ENCODE assay signal across 8 cellular contexts in the genomic region with DNA sequence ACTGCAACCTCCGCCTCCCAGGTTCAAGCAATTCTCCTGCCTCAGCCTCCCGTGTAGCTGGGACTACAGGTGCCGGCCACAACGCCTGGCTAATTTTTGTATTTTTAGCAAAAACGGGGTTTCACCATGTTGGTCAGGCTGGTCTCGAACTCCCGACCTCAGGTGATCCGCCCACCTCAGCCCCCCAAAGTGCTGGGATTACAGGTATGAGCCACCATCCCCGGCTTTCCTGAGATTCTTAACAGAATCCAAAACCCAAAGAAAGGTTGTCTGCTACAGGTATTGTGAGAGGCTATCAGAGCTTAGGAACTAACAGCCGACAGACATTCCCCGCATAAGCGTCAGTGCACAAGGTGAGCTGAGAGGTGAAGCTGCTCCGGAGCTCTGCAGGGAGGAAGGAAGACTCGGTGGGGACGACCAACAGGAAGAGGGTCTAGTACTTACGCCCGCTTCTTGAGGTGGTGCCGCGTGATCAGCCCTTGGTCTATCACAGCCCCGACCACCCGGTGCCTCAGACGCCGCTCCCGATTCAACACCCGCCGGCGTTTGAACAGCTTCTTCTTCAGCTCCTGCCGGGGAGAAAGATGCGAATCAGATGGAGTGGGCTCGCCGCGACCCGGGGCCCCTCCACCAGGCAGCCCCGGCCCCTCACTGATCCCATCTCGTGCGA. TPM values are rescaled to one million over a fixed set of nuclear protein-coding genes. Genes with fewer than 3 reads are reported as not detected.
A peak's percentile ranks its signal among the peaks of the same experiment; 100 is the strongest.
DNase-seq lines count a peak whose midpoint lies in the region; ATAC-seq lines count a peak whose summit lies in the region.

No MANE protein-coding gene starts in this region.

- peaks cover 40% of the 10 kb centered on the region for H3K4me1 Mint-ChIP-seq in activated naive CD8-positive, alpha-beta T cell treated with anti-CD3 and anti-CD28 coated beads for 36 hours

- peak; percentile 1 for ATAC-seq in GM19372 (IDR thresholded peaks at IDR 0.05; ENCODE audit: low read depth, unreplicated experiment)
- ATAC-seq in HG03457 (IDR thresholded peaks at IDR 0.05; ENCODE audit: unreplicated experiment) = peak; percentile 28
- peak; percentile 36 for ATAC-seq in left ventricle myocardium superior
- peak; percentile 34 for ATAC-seq in sciatic nerve

- H3K9me3 Mint-ChIP-seq in activated naive CD8-positive, alpha-beta T cell treated with anti-CD3 and anti-CD28 coated beads for 36 hours = no peaks in the 10 kb centered on the region

- intact Hi-C loops in left ventricle myocardium superior (cut with micrococcal nuclease) (no loop called here), sciatic nerve (cut with DNase I) (loop anchor here (5.0 kb wide), 1 partner anchor 1747 kb away; no protein-coding TSS in a partner anchor)

- peak overlapping the region; percentile 93 for H3K4me3 Mint-ChIP-seq in activated naive CD8-positive, alpha-beta T cell treated with anti-CD3 and anti-CD28 coated beads for 36 hours

- DNase-seq in COR-L47 (lab: John Stamatoyannopoulos, UW) = peak; percentile 57
- DNase-seq in NOMO-1 treated with DMSO at 0.1 percent for 48 hours (lab: John Stamatoyannopoulos, UW; ENCODE audit: unreplicated experiment) = peak; percentile 77
- DNase-seq in activated naive CD8-positive, alpha-beta T cell treated with anti-CD3 and anti-CD28 coated beads for 36 hours = peak; percentile 69
- DNase-seq in left ventricle myocardium superior = no peak
- peak; percentile 69 for DNase-seq in sciatic nerve (ENCODE audit: low spot score)
- DNase-seq in superior temporal gyrus (ENCODE audit: extremely low spot score) = no peak

- peak overlapping the region; percentile 95 for H3K27ac Mint-ChIP-seq in activated naive CD8-positive, alpha-beta T cell treated with anti-CD3 and anti-CD28 coated beads for 36 hours

- H3K36me3 Mint-ChIP-seq in activated naive CD8-positive, alpha-beta T cell treated with anti-CD3 and anti-CD28 coated beads for 36 hours = peaks cover 62% of the 10 kb centered on the region

- no peaks in the 10 kb centered on the region for H3K27me3 Mint-ChIP-seq in activated naive CD8-positive, alpha-beta T cell treated with anti-CD3 and anti-CD28 coated beads for 36 hours

RNA-seq across cellular contexts. Expression of gene C11orf98, which starts 0.5 kb away (rescaled TPM):
- total RNA-seq in activated naive CD8-positive, alpha-beta T cell treated with anti-CD3 and anti-CD28 coated beads for 36 hours = 100 to 1,000 TPM; 147 to 159 TPM
- total RNA-seq in left ventricle myocardium superior (27.1 TPM), sciatic nerve (25.1 TPM)

RNA-seq across cellular contexts. Expression of gene CSKMT, which starts 0.6 kb away (rescaled TPM):
- total RNA-seq in activated naive CD8-positive, alpha-beta T cell treated with anti-CD3 and anti-CD28 coated beads for 36 hours = 10 to 100 TPM; 28.7 to 39.7 TPM
- total RNA-seq in left ventricle myocardium superior (3.1 TPM), sciatic nerve (7.1 TPM)

RNA-seq across cellular contexts. Expression of gene UQCC3, which starts 6.9 kb away (rescaled TPM):
- 1 to 10 TPM; 5.0 to 5.7 TPM for total RNA-seq in activated naive CD8-positive, alpha-beta T cell treated with anti-CD3 and anti-CD28 coated beads for 36 hours
- total RNA-seq in left ventricle myocardium superior (7.7 TPM), sciatic nerve (7.1 TPM)

RNA-seq across cellular contexts. Expression of gene LBHD1, which starts 7.5 kb away (rescaled TPM):
- total RNA-seq in activated naive CD8-positive, alpha-beta T cell treated with anti-CD3 and anti-CD28 coated beads for 36 hours = 10 to 100 TPM; 22.6 to 26.0 TPM
- 1.7 TPM for total RNA-seq in left ventricle myocardium superior
- total RNA-seq in sciatic nerve = 4.9 TPM

RNA-seq across cellular contexts. Expression of gene INTS5, which starts 11.4 kb away (rescaled TPM):
- total RNA-seq in activated naive CD8-positive, alpha-beta T cell treated with anti-CD3 and anti-CD28 coated beads for 36 hours = 10 to 100 TPM; 41.2 TPM
- total RNA-seq in left ventricle myocardium superior = 12.0 TPM
- 12.3 TPM for total RNA-seq in sciatic nerve

Comparison
In these comparisons a context has a peak if more than half of its experiments do, and no peak if none do; other contexts are left out.
1. DNase-seq: peak in COR-L47 (single experiment), NOMO-1 treated with DMSO at 0.1 percent for 48 hours (single experiment), activated naive CD8-positive, alpha-beta T cell treated with anti-CD3 and anti-CD28 coated beads for 36 hours (single experiment) and sciatic nerve (single experiment); none in left ventricle myocardium superior (single experiment) and superior temporal gyrus (single experiment).
2. Peak in every context shown above with its lines, with median percentiles within 50 percentile points of each other: ATAC-seq.